In genomic region chr14:75540479-75540851, GRCh38 we compare ENCODE assay signal across 19 cellular contexts. TPM values are rescaled to one million over a fixed set of nuclear protein-coding genes. Genes with fewer than 3 reads are reported as not detected.
A peak's percentile ranks its signal among the peaks of the same experiment; 100 is the strongest.
DNase-seq lines count a peak whose midpoint lies in the region; ATAC-seq, FAIRE-seq and TF ChIP-seq lines count a peak whose summit lies in the region.
"Had no signal": no experiment of that assay in that cellular context is flagged by ENCODE, and none has a peak within 500 bp of the region (broad histone marks: within the 10 kb centered on the region; RNA-seq: fewer than 3 reads in every experiment).

No MANE protein-coding gene starts in this region.

- H3K27ac Mint-ChIP-seq in activated CD4-positive, alpha-beta T cell treated with anti-CD3 and anti-CD28 coated beads, Interleukin-2, amount 10 ng/mL, durations not matched to agents 24 days and 14 days: peak overlapping the region; percentile 80
- peak overlapping the region; percentile 89 for H3K27ac Mint-ChIP-seq in activated T-helper 1 cell treated with anti-CD3 and anti-CD28 coated beads, Interleukin-12 subunit alpha, Interleukin-12 subunit beta, Interleukin-2, Interleukin-4 antibody, amounts not matched to agents 30 ng/mL and 10 ng/mL and 1 ng/mL, durations not matched to agents 14 hours and 24 hours and 36 hours
- H3K27ac Mint-ChIP-seq in naive thymus-derived CD4-positive, alpha-beta T cell: peak overlapping the region; percentile 72 to 97 (median 94)

- peaks cover 59% of the 10 kb centered on the region for H3K36me3 Mint-ChIP-seq in activated CD4-positive, alpha-beta T cell treated with anti-CD3 and anti-CD28 coated beads, Interleukin-2, amount 10 ng/mL, durations not matched to agents 24 days and 14 days (ENCODE audit: low read depth)
- H3K36me3 Mint-ChIP-seq in activated T-helper 1 cell treated with anti-CD3 and anti-CD28 coated beads, Interleukin-12 subunit alpha, Interleukin-12 subunit beta, Interleukin-2, Interleukin-4 antibody, amounts not matched to agents 30 ng/mL and 10 ng/mL and 1 ng/mL, durations not matched to agents 14 hours and 24 hours and 36 hours (ENCODE audit: low read depth): peaks cover 48% of the 10 kb centered on the region
- H3K36me3 Mint-ChIP-seq in naive thymus-derived CD4-positive, alpha-beta T cell: peaks cover 0 to 17% (median 6%) of the 10 kb centered on the region in 5 donors

- H3K27ac ChIP-seq in naive thymus-derived CD4-positive, alpha-beta T cell (ENCODE audit: low read depth, low read length): peak overlapping the region; percentile 90
- H3K27ac ChIP-seq: cardiac muscle cell, gastrocnemius medialis, tibial artery had no signal

- H3K36me3 ChIP-seq in naive thymus-derived CD4-positive, alpha-beta T cell (ENCODE audit: control insufficient read depth in 2 of 3, insufficient read depth in 3 of 3, low read length in 3 of 3): no peaks in the 10 kb centered on the region
- H3K36me3 ChIP-seq: cardiac muscle cell, gastrocnemius medialis, tibial artery had no signal

- no peaks in the 10 kb centered on the region for H3K9me3 Mint-ChIP-seq in activated CD4-positive, alpha-beta T cell treated with anti-CD3 and anti-CD28 coated beads, Interleukin-2, amount 10 ng/mL, durations not matched to agents 24 days and 14 days
- H3K9me3 Mint-ChIP-seq in activated T-helper 1 cell treated with anti-CD3 and anti-CD28 coated beads, Interleukin-12 subunit alpha, Interleukin-12 subunit beta, Interleukin-2, Interleukin-4 antibody, amounts not matched to agents 30 ng/mL and 10 ng/mL and 1 ng/mL, durations not matched to agents 14 hours and 24 hours and 36 hours: no peaks in the 10 kb centered on the region
- H3K9me3 Mint-ChIP-seq in naive thymus-derived CD4-positive, alpha-beta T cell: no peaks in the 10 kb centered on the region
- H3K9me3 Mint-ChIP-seq: neural crest cell had no signal

- POLR2A ChIA-PET in naive thymus-derived CD4-positive, alpha-beta T cell (lab: Charles Lee): interaction anchor here (1.0 to 7.3 kb wide), 2 partner anchors 17 to 207 kb away, joined by 3 to 51 read pairs; partner anchors contain the start of gene BATF

- DNase-seq in activated CD4-positive, alpha-beta T cell treated with anti-CD3 and anti-CD28 coated beads, Interleukin-2, amount 10 ng/mL, durations not matched to agents 24 days and 14 days: no peak
- DNase-seq in activated CD4-positive, alpha-beta T cell treated with anti-CD3 and anti-CD28 coated beads, Interleukin-2, amount 50 U/mL, for 48 hours: no peak
- DNase-seq in GM12891 (ENCODE audit: insufficient read length, low spot score): no peak
- DNase-seq in activated T-helper 1 cell treated with anti-CD3 and anti-CD28 coated beads, Interleukin-12 subunit alpha, Interleukin-12 subunit beta, Interleukin-2, Interleukin-4 antibody, amounts not matched to agents 30 ng/mL and 10 ng/mL and 1 ng/mL, durations not matched to agents 14 hours and 24 hours and 36 hours (ENCODE audit: low spot score): no peak
- no peak for DNase-seq in naive thymus-derived CD4-positive, alpha-beta T cell
- DNase-seq in DMS114 treated with DMSO at 0.1 percent for 48 hours (lab: John Stamatoyannopoulos, UW; ENCODE audit: unreplicated experiment): no peak
- DNase-seq: gastrocnemius medialis, KBM-7, left cardiac atrium, NCI-H2081 treated with DMSO at 0.1 percent for 48 hours, tibial artery had no signal

- no peaks in the 10 kb centered on the region for H3K9me3 ChIP-seq in naive thymus-derived CD4-positive, alpha-beta T cell (ENCODE audit: control insufficient read depth in 2 of 3, low read length in 3 of 3)
- H3K9me3 ChIP-seq: BLaER1 treated with 17β-estradiol and CSF1 and Interleukin-3, amounts not matched to agents 10 nM and 100 nM; gastrocnemius medialis; tibial artery had no signal

- H3K27me3 Mint-ChIP-seq in activated CD4-positive, alpha-beta T cell treated with anti-CD3 and anti-CD28 coated beads, Interleukin-2, amount 10 ng/mL, durations not matched to agents 24 days and 14 days: no peaks in the 10 kb centered on the region
- H3K27me3 Mint-ChIP-seq in activated T-helper 1 cell treated with anti-CD3 and anti-CD28 coated beads, Interleukin-12 subunit alpha, Interleukin-12 subunit beta, Interleukin-2, Interleukin-4 antibody, amounts not matched to agents 30 ng/mL and 10 ng/mL and 1 ng/mL, durations not matched to agents 14 hours and 24 hours and 36 hours (ENCODE audit: insufficient read depth): no peaks in the 10 kb centered on the region
- H3K27me3 Mint-ChIP-seq in naive thymus-derived CD4-positive, alpha-beta T cell: no peaks in the 10 kb centered on the region

- TF ChIP-seq POLR2A in GM12891 (IDR thresholded peaks at IDR 0.05; ENCODE audit: low read depth, low read length): no peak

- CTCF ChIA-PET in naive thymus-derived CD4-positive, alpha-beta T cell (lab: Charles Lee): interaction anchor here (2.5 kb wide), 1 partner anchor 21 kb away, joined by 6 read pairs; no protein-coding TSS in a partner anchor

- ATAC-seq in naive thymus-derived CD4-positive, alpha-beta T cell: no peak
- ATAC-seq in GM21528 (IDR thresholded peaks at IDR 0.05; ENCODE audit: low FRiP score, unreplicated experiment): no peak
- ATAC-seq in HG03460 (IDR thresholded peaks at IDR 0.05; ENCODE audit: unreplicated experiment): no peak
- ATAC-seq: gastrocnemius medialis, HCT116, left cardiac atrium had no signal

- no peak overlapping the region for H3K4me3 ChIP-seq in naive thymus-derived CD4-positive, alpha-beta T cell (ENCODE audit: low read length)
- H3K4me3 ChIP-seq: BLaER1 treated with 17β-estradiol and CSF1 and Interleukin-3, amounts not matched to agents 10 nM and 100 nM; cardiac muscle cell; gastrocnemius medialis; tibial artery had no signal

- FAIRE-seq in GM12891 (lab: Jason Lieb, UNC): peak; percentile 68
- FAIRE-seq: A204.1 had no signal

- no peaks in the 10 kb centered on the region for H3K27me3 ChIP-seq in naive thymus-derived CD4-positive, alpha-beta T cell (ENCODE audit: control insufficient read depth in 2 of 2, insufficient read depth in 2 of 2, low read length in 2 of 2)
- H3K27me3 ChIP-seq: BLaER1 treated with 17β-estradiol and CSF1 and Interleukin-3, amounts not matched to agents 10 nM and 100 nM; cardiac muscle cell; gastrocnemius medialis; tibial artery had no signal

- intact Hi-C loops in activated CD4-positive, alpha-beta T cell treated with anti-CD3 and anti-CD28 coated beads, Interleukin-2, amount 10 ng/mL, durations not matched to agents 24 days and 14 days (cut with micrococcal nuclease): loop anchor here (5.0 kb wide), 1 partner anchor 293 kb away; no protein-coding TSS in a partner anchor
- intact Hi-C loops in activated T-helper 1 cell treated with anti-CD3 and anti-CD28 coated beads, Interleukin-12 subunit alpha, Interleukin-12 subunit beta, Interleukin-2, Interleukin-4 antibody, amounts not matched to agents 30 ng/mL and 10 ng/mL and 1 ng/mL, durations not matched to agents 14 hours and 24 hours and 36 hours (cut with micrococcal nuclease): loop anchor here (5.0 kb wide), 2 partner anchors 413 to 538 kb away; partner anchors contain the start of genes EIF2B2 and NEK9
- intact Hi-C loops in naive thymus-derived CD4-positive, alpha-beta T cell (cut with micrococcal nuclease): no loop called here

- H3K4me1 ChIP-seq in naive thymus-derived CD4-positive, alpha-beta T cell (ENCODE audit: control insufficient read depth in 2 of 2, insufficient read depth in 2 of 2, low read length in 2 of 2): peaks cover 30 to 43% of the 10 kb centered on the region in 2 donors
- H3K4me1 ChIP-seq: tibial artery had no signal

- H3K4me1 Mint-ChIP-seq in activated CD4-positive, alpha-beta T cell treated with anti-CD3 and anti-CD28 coated beads, Interleukin-2, amount 10 ng/mL, durations not matched to agents 24 days and 14 days: peaks cover 68% of the 10 kb centered on the region
- H3K4me1 Mint-ChIP-seq in activated T-helper 1 cell treated with anti-CD3 and anti-CD28 coated beads, Interleukin-12 subunit alpha, Interleukin-12 subunit beta, Interleukin-2, Interleukin-4 antibody, amounts not matched to agents 30 ng/mL and 10 ng/mL and 1 ng/mL, durations not matched to agents 14 hours and 24 hours and 36 hours (ENCODE audit: low read depth): peaks cover 76% of the 10 kb centered on the region
- peaks cover 32 to 70% (median 62%) of the 10 kb centered on the region in 7 donors for H3K4me1 Mint-ChIP-seq in naive thymus-derived CD4-positive, alpha-beta T cell

- peak overlapping the region; percentile 67 for H3K4me3 Mint-ChIP-seq in activated CD4-positive, alpha-beta T cell treated with anti-CD3 and anti-CD28 coated beads, Interleukin-2, amount 10 ng/mL, durations not matched to agents 24 days and 14 days
- H3K4me3 Mint-ChIP-seq in activated T-helper 1 cell treated with anti-CD3 and anti-CD28 coated beads, Interleukin-12 subunit alpha, Interleukin-12 subunit beta, Interleukin-2, Interleukin-4 antibody, amounts not matched to agents 30 ng/mL and 10 ng/mL and 1 ng/mL, durations not matched to agents 14 hours and 24 hours and 36 hours: peak overlapping the region; percentile 75
- peak overlapping the region in 4 of 10 donors; percentile 13 to 37 (median 25) for H3K4me3 Mint-ChIP-seq in naive thymus-derived CD4-positive, alpha-beta T cell
- H3K4me3 Mint-ChIP-seq: neural crest cell had no signal

TF ChIP-seq in GM12891, 5 proteins besides CTCF, POLR2A, EP300 and RAD21 (continues in another document):
- TF ChIP-seq PAX5 (IDR thresholded peaks at IDR 0.05; ENCODE audit: insufficient read depth, low read length, severe bottlenecking): no peak
- no peak for TF ChIP-seq POLR2AphosphoS5 (IDR thresholded peaks at IDR 0.05; ENCODE audit: low read depth, low read length)
- TF ChIP-seq TAF1 (IDR thresholded peaks at IDR 0.05; ENCODE audit: low read depth, low read length): no peak
- no peak for TF ChIP-seq SPI1 (IDR thresholded peaks at IDR 0.05; ENCODE audit: low read depth, low read length)

RNA-seq across cellular contexts. Expression of gene BATF, which starts 18.2 kb away (rescaled TPM):
- 175 and 178 TPM in 2 replicates for total RNA-seq in activated CD4-positive, alpha-beta T cell treated with anti-CD3 and anti-CD28 coated beads, Interleukin-2, amount 10 ng/mL, durations not matched to agents 24 days and 14 days
- 74.9 TPM for polyA plus RNA-seq in GM12891 (2012; ENCODE audit: low read depth, missing spikeins)
- 213 and 214 TPM in 2 replicates for total RNA-seq in activated T-helper 1 cell treated with anti-CD3 and anti-CD28 coated beads, Interleukin-12 subunit alpha, Interleukin-12 subunit beta, Interleukin-2, Interleukin-4 antibody, amounts not matched to agents 30 ng/mL and 10 ng/mL and 1 ng/mL, durations not matched to agents 14 hours and 24 hours and 36 hours
- 10 to 100 TPM in 3 of 5 experiments, 1 to 10 TPM in 2; 6.8 to 70.0 (median 10.6) TPM for total RNA-seq in naive thymus-derived CD4-positive, alpha-beta T cell
- 10 to 100 TPM; 24.7 to 26.7 TPM for polyA plus RNA-seq in naive thymus-derived CD4-positive, alpha-beta T cell
- total RNA-seq: cardiac muscle cell, NCI-H460, neural crest cell had no signal
- polyA plus RNA-seq: cardiac muscle cell had no signal

RNA-seq across cellular contexts. Expression of gene FLVCR2, which starts 38.0 kb away (rescaled TPM):
- total RNA-seq in activated CD4-positive, alpha-beta T cell treated with anti-CD3 and anti-CD28 coated beads, Interleukin-2, amount 10 ng/mL, durations not matched to agents 24 days and 14 days: 3.6 and 5.4 TPM in 2 replicates
- polyA plus RNA-seq in GM12891 (2012; ENCODE audit: low read depth, missing spikeins): 2.1 TPM
- 2.5 and 2.9 TPM in 2 replicates for total RNA-seq in activated T-helper 1 cell treated with anti-CD3 and anti-CD28 coated beads, Interleukin-12 subunit alpha, Interleukin-12 subunit beta, Interleukin-2, Interleukin-4 antibody, amounts not matched to agents 30 ng/mL and 10 ng/mL and 1 ng/mL, durations not matched to agents 14 hours and 24 hours and 36 hours
- 1 to 10 TPM in 4 of 5 experiments, under 1 TPM in 1; 0.80 to 9.4 (median 5.0) TPM for total RNA-seq in naive thymus-derived CD4-positive, alpha-beta T cell
- 1 to 10 TPM; 1.6 to 2.2 TPM for polyA plus RNA-seq in naive thymus-derived CD4-positive, alpha-beta T cell

Comparison
In these comparisons a context has a peak if more than half of its experiments do, and no peak if none do; other contexts are left out.
1. intact Hi-C loops: an anchor here in activated CD4-positive, alpha-beta T cell treated with anti-CD3 and anti-CD28 coated beads, Interleukin-2, amount 10 ng/mL, durations not matched to agents 24 days and 14 days (5.0 kb wide) and activated T-helper 1 cell treated with anti-CD3 and anti-CD28 coated beads, Interleukin-12 subunit alpha, Interleukin-12 subunit beta, Interleukin-2, Interleukin-4 antibody, amounts not matched to agents 30 ng/mL and 10 ng/mL and 1 ng/mL, durations not matched to agents 14 hours and 24 hours and 36 hours (5.0 kb wide); none called in naive thymus-derived CD4-positive, alpha-beta T cell.